14 cellular contexts compared by ENCODE assay signal in the genomic region with DNA sequence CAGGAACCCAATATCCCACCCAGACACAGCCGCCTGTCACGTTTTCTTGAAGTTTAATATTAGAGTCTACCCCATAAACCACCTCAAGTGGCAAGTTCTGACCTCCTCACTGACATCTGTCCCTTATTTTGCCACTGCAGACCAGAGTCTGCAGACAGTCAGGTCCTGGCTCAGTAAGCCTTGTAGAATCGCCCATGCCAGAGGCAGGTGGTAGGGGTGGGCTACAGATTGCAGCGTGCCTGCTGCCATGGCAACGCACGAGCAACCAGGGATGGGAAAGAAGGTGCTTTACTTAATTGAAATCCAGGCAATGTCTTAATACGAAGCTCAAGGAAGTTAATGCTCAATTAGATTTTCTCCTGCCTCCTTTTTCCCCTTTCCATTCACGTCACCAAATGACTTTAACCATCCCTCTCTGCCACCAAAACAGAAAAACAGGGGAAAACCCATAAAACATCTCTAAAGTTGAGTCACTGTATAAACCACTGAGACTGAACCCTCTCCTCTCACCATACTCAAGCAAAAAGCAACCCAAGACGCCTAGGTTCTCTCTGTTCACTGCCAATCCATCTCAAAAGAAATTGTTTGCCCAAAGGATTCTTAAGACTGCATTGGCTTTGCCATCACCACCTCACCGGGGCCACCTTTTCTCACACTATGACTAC.
DNase-seq lines count a peak whose midpoint lies in the region; ATAC-seq and TF ChIP-seq lines count a peak whose summit lies in the region.
"Had no signal": no experiment of that assay in that cellular context is flagged by ENCODE, and none has a peak within 500 bp of the region (broad histone marks: within the 10 kb centered on the region; RNA-seq: fewer than 3 reads in every experiment).

No MANE protein-coding gene starts in this region.

- no peak for TF ChIP-seq EP300 in esophagus muscularis mucosa (IDR thresholded peaks at IDR 0.05)

- no peak overlapping the region for H3K27ac ChIP-seq in PC-9
- H3K27ac ChIP-seq in esophagus muscularis mucosa (replicated peaks in 1 of 4) = no peak overlapping the region
- H3K27ac ChIP-seq: foreskin keratinocyte, parathyroid adenoma had no signal

- H3K4me1 ChIP-seq in PC-9 (replicated peaks; ENCODE audit: insufficient read depth) (no peaks in the 10 kb centered on the region), esophagus muscularis mucosa (no peaks in the 10 kb centered on the region)
- H3K4me1 ChIP-seq: foreskin keratinocyte, parathyroid adenoma had no signal

- peak; percentile 60 for ATAC-seq in GM21447 (IDR thresholded peaks at IDR 0.05; ENCODE audit: unreplicated experiment)
- peak; percentile 90 for ATAC-seq in stimulated activated naive CD8-positive, alpha-beta T cell treated with anti-CD3 and anti-CD28 coated beads, Interleukin-15, Interleukin-2, amounts not matched to agents 100 U/mL and 50 U/mL, for 24 hours
- ATAC-seq: foreskin keratinocyte had no signal

- intact Hi-C loops in PC-9 (cut with micrococcal nuclease; ENCODE audit: unreplicated experiment) = no loop called here
- intact Hi-C loops in esophagus muscularis mucosa (cut with DNase I) = no loop called here

- H3K9me3 ChIP-seq in PC-9 (ENCODE audit: insufficient read depth, low read depth) (peaks cover 7% of the 10 kb centered on the region; the same call in 1 of the 2 replicates), esophagus muscularis mucosa (peaks cover 0 to 7% (median 0%) of the 10 kb centered on the region in 4 donors)

- H3K27me3 ChIP-seq in PC-9 (ENCODE audit: insufficient read depth, low read depth) (no peaks in the 10 kb centered on the region), esophagus muscularis mucosa (no peaks in the 10 kb centered on the region)
- H3K27me3 ChIP-seq: foreskin keratinocyte had no signal

- CTCF ChIA-PET in PC-9 (lab: Charles Lee) = no interaction called here

- no peak for TF ChIP-seq CTCF in PC-9 (conservative IDR thresholded peaks at IDR 0.05)
- no peak for TF ChIP-seq CTCF in esophagus muscularis mucosa (IDR thresholded peaks at IDR 0.05)

- peak; percentile 43 for DNase-seq in activated CD8-positive, alpha-beta memory T cell treated with anti-CD3 and anti-CD28 coated beads for 24 hours
- no peak for DNase-seq in activated CD8-positive, alpha-beta memory T cell treated with anti-CD3 and anti-CD28 coated beads, Interleukin-2, amount 50 U/mL, for 4 hours
- DNase-seq in NCI-H524 treated with DMSO at 0.1 percent for 48 hours (lab: John Stamatoyannopoulos, UW) = peak; percentile 94
- no peak for DNase-seq in stimulated activated naive CD8-positive, alpha-beta T cell treated with anti-CD3 and anti-CD28 coated beads, Interleukin-15, Interleukin-2, amounts not matched to agents 100 U/mL and 50 U/mL, for 24 hours
- no peak for DNase-seq in PC-9
- no peak for DNase-seq in esophagus muscularis mucosa (ENCODE audit: extremely low spot score)
- no peak for DNase-seq in OCI-M2 (lab: John Stamatoyannopoulos, UW; ENCODE audit: unreplicated experiment)
- DNase-seq: DMS153, foreskin keratinocyte, NCI-H1092, NCI-H510A, SHP77 treated with DMSO at 0.1 percent for 48 hours had no signal

- no peak overlapping the region for H3K4me2 ChIP-seq in PC-9

- POLR2A ChIA-PET in PC-9 (lab: Charles Lee; ENCODE audit: unreplicated experiment) = no interaction called here

- H3K4me3 ChIP-seq in PC-9 (no peak overlapping the region), esophagus muscularis mucosa (no peak overlapping the region)

- H4K20me1 ChIP-seq in PC-9 (ENCODE audit: insufficient read depth) = no peaks in the 10 kb centered on the region

- BruUV-seq in PC-9 (replicated peaks; lab: Mats Ljungman, UMichigan) = no TSS peak

- no peaks in the 10 kb centered on the region for H3K9me2 ChIP-seq in PC-9 (ENCODE audit: insufficient read depth)

- H3K79me2 ChIP-seq in PC-9 (ENCODE audit: low read depth) = no peaks in the 10 kb centered on the region
- H3K79me2 ChIP-seq: parathyroid adenoma had no signal

- no peaks in the 10 kb centered on the region for H3K36me3 ChIP-seq in PC-9 (ENCODE audit: low read depth)
- H3K36me3 ChIP-seq in esophagus muscularis mucosa = no peaks in the 10 kb centered on the region

- no peaks in the 10 kb centered on the region for H3F3A ChIP-seq in PC-9 (ENCODE audit: insufficient read depth, low read depth)

- no peak for TF ChIP-seq POLR2A in esophagus muscularis mucosa (IDR thresholded peaks at IDR 0.05; ENCODE audit: low read depth)

- no peak overlapping the region for H2AFZ ChIP-seq in PC-9
- H2AFZ ChIP-seq: parathyroid adenoma had no signal

- WGBS in esophagus muscularis mucosa = 94% methylated on average over 10 of the region's 10 CpGs

Comparison
In these comparisons a context has a peak if more than half of its experiments do, and no peak if none do; other contexts are left out.
1. DNase-seq: peak in activated CD8-positive, alpha-beta memory T cell treated with anti-CD3 and anti-CD28 coated beads for 24 hours (single experiment) and NCI-H524 treated with DMSO at 0.1 percent for 48 hours (single experiment); none in activated CD8-positive, alpha-beta memory T cell treated with anti-CD3 and anti-CD28 coated beads, Interleukin-2, amount 50 U/mL, for 4 hours (single experiment), stimulated activated naive CD8-positive, alpha-beta T cell treated with anti-CD3 and anti-CD28 coated beads, Interleukin-15, Interleukin-2, amounts not matched to agents 100 U/mL and 50 U/mL, for 24 hours (single experiment), PC-9 (0 of 2), esophagus muscularis mucosa (single experiment) and OCI-M2 (single experiment).